22 cellular contexts compared by ENCODE assay signal in genomic region chr2:112708968-112709367, GRCh38. TPM values are rescaled to one million over a fixed set of nuclear protein-coding genes. Genes with fewer than 3 reads are reported as not detected.
A peak's percentile ranks its signal among the peaks of the same experiment; 100 is the strongest.
DNase-seq lines count a peak whose midpoint lies in the region; ATAC-seq and TF ChIP-seq lines count a peak whose summit lies in the region.
"Had no signal": no experiment of that assay in that cellular context is flagged by ENCODE, and none has a peak within 500 bp of the region (broad histone marks: within the 10 kb centered on the region; RNA-seq: fewer than 3 reads in every experiment).

No MANE protein-coding gene starts in this region.

- no peak overlapping the region for H3K4me3 ChIP-seq in BLaER1
- H3K4me3 ChIP-seq in Loucy (ENCODE audit: low read length, poor library complexity, severe bottlenecking): no peak overlapping the region
- H3K4me3 ChIP-seq in hepatocyte: no peak overlapping the region
- H3K4me3 ChIP-seq in GM23248: no peak overlapping the region
- H3K4me3 ChIP-seq: adrenal gland, breast epithelium had no signal

- H3K36me3 ChIP-seq in BLaER1 (no peaks in the 10 kb centered on the region), Loucy (ENCODE audit: insufficient read depth, low read length) (no peaks in the 10 kb centered on the region), hepatocyte (replicated peaks; ENCODE audit: insufficient read depth, low read depth) (no peaks in the 10 kb centered on the region), GM23248 (ENCODE audit: low read depth) (no peaks in the 10 kb centered on the region)
- H3K36me3 ChIP-seq: adrenal gland, breast epithelium had no signal

- POLR2A ChIA-PET in naive thymus-derived CD8-positive, alpha-beta T cell (lab: Charles Lee): no interaction called here

- ATAC-seq in sciatic nerve (no peak), GM18502 (IDR thresholded peaks at IDR 0.05; ENCODE audit: poor library complexity, unreplicated experiment) (no peak)
- ATAC-seq in naive thymus-derived CD8-positive, alpha-beta T cell: no peak

- no peaks in the 10 kb centered on the region for H3K9me2 ChIP-seq in Loucy (replicated peaks; ENCODE audit: low read depth, low read length)
- H3K9me2 ChIP-seq in hepatocyte (replicated peaks; ENCODE audit: insufficient read depth): no peaks in the 10 kb centered on the region
- no peaks in the 10 kb centered on the region for H3K9me2 ChIP-seq in GM23248 (ENCODE audit: insufficient read depth)

- no peaks in the 10 kb centered on the region for H3F3A ChIP-seq in Loucy (ENCODE audit: low read depth)
- no peaks in the 10 kb centered on the region; the same call in 1 of the 2 replicates for H3F3A ChIP-seq in GM23248 (ENCODE audit: insufficient read depth)

- H3K79me2 ChIP-seq in Loucy (ENCODE audit: insufficient read depth, low read length): no peaks in the 10 kb centered on the region
- no peaks in the 10 kb centered on the region for H3K79me2 ChIP-seq in hepatocyte
- H3K79me2 ChIP-seq in GM23248 (ENCODE audit: insufficient read depth): no peaks in the 10 kb centered on the region

- TF ChIP-seq CTCF in Loucy (conservative IDR thresholded peaks at IDR 0.05; ENCODE audit: low read length): no peak
- no peak for TF ChIP-seq CTCF in hepatocyte (IDR thresholded peaks at IDR 0.05; ENCODE audit: poor library complexity)

- no peaks in the 10 kb centered on the region for H3K9me3 ChIP-seq in BLaER1
- H3K9me3 ChIP-seq in Loucy (ENCODE audit: insufficient read depth, low read depth, low read length): no peaks in the 10 kb centered on the region
- H3K9me3 ChIP-seq in hepatocyte (ENCODE audit: low read depth): no peaks in the 10 kb centered on the region
- no peaks in the 10 kb centered on the region for H3K9me3 ChIP-seq in GM23248 (ENCODE audit: low read depth)
- H3K9me3 ChIP-seq: adrenal gland, breast epithelium had no signal

- no peak overlapping the region for H2AFZ ChIP-seq in Loucy (ENCODE audit: low read length)
- H2AFZ ChIP-seq in hepatocyte: no peak overlapping the region
- no peak overlapping the region for H2AFZ ChIP-seq in GM23248

- peak overlapping the region; percentile 49; the same call in 1 of the 2 replicates for H3K9ac ChIP-seq in BLaER1
- H3K9ac ChIP-seq in Loucy (ENCODE audit: low read depth, low read length, poor library complexity, severe bottlenecking): peak overlapping the region; percentile 26
- H3K9ac ChIP-seq in GM23248: no peak overlapping the region

- H4K20me1 ChIP-seq in BLaER1 (no peaks in the 10 kb centered on the region), Loucy (ENCODE audit: insufficient read depth, low read length, poor library complexity, severe bottlenecking) (no peaks in the 10 kb centered on the region), hepatocyte (ENCODE audit: insufficient read depth, poor library complexity, severe bottlenecking) (no peaks in the 10 kb centered on the region), GM23248 (ENCODE audit: insufficient read depth) (no peaks in the 10 kb centered on the region)

- intact Hi-C loops in sciatic nerve (cut with DNase I): no loop called here

- peaks cover 70% of the 10 kb centered on the region for H3K4me1 ChIP-seq in BLaER1
- H3K4me1 ChIP-seq in Loucy (ENCODE audit: insufficient read depth, low read length, poor library complexity, severe bottlenecking): peaks cover 64% of the 10 kb centered on the region
- no peaks in the 10 kb centered on the region for H3K4me1 ChIP-seq in hepatocyte (ENCODE audit: insufficient read depth)
- peaks cover 23% of the 10 kb centered on the region for H3K4me1 ChIP-seq in GM23248 (ENCODE audit: insufficient read depth)
- H3K4me1 ChIP-seq: adrenal gland, breast epithelium had no signal

- H3K4me1 Mint-ChIP-seq in immature natural killer cell: peaks cover 45 to 57% of the 10 kb centered on the region in 2 donors
- peaks cover 6 to 53% (median 16%) of the 10 kb centered on the region in 4 donors for H3K4me1 Mint-ChIP-seq in naive thymus-derived CD8-positive, alpha-beta T cell
- H3K4me1 Mint-ChIP-seq: H9 had no signal

- peaks cover 0 to 4% (median 4%) of the 10 kb centered on the region in 3 donors for H3K27me3 Mint-ChIP-seq in immature natural killer cell (ENCODE audit: low read depth in 3 of 3)
- H3K27me3 Mint-ChIP-seq in naive thymus-derived CD8-positive, alpha-beta T cell: peaks cover 0 to 47% (median 11%) of the 10 kb centered on the region in 5 donors

- peaks cover 0 to 4% (median 0%) of the 10 kb centered on the region in 3 donors for H3K36me3 Mint-ChIP-seq in immature natural killer cell
- H3K36me3 Mint-ChIP-seq in naive thymus-derived CD8-positive, alpha-beta T cell: no peaks in the 10 kb centered on the region
- H3K36me3 Mint-ChIP-seq: CD4-positive, alpha-beta memory T cell had no signal

- H3K4me3 Mint-ChIP-seq in immature natural killer cell: peak overlapping the region; percentile 6 to 64 (median 46)
- H3K4me3 Mint-ChIP-seq in naive thymus-derived CD8-positive, alpha-beta T cell: peak overlapping the region in 1 of 10 donors; percentile 8
- H3K4me3 Mint-ChIP-seq: H9 had no signal

- H3K27me3 ChIP-seq in BLaER1: no peaks in the 10 kb centered on the region
- no peaks in the 10 kb centered on the region for H3K27me3 ChIP-seq in Loucy (ENCODE audit: insufficient read depth, low read length, poor library complexity, severe bottlenecking)
- H3K27me3 ChIP-seq in hepatocyte: no peaks in the 10 kb centered on the region
- no peaks in the 10 kb centered on the region for H3K27me3 ChIP-seq in GM23248 (replicated peaks; ENCODE audit: insufficient read depth)
- H3K27me3 ChIP-seq: adrenal gland, breast epithelium had no signal

- 56% methylated on average over 10 of the region's 10 CpGs for WGBS in hepatocyte (ENCODE audit: low lambda C conversion rate, missing lambda C conversion rate)
- 77 to 81% methylated on average over 10 of the region's 10 CpGs for WGBS in GM23248 (ENCODE audit: low coverage in 1 of 2, low lambda C conversion rate in 2 of 2, missing lambda C conversion rate in 2 of 2), 2 experiments

- H3K27ac Mint-ChIP-seq in immature natural killer cell: peak overlapping the region; percentile 60 to 85 (median 76)
- H3K27ac Mint-ChIP-seq in naive thymus-derived CD8-positive, alpha-beta T cell: peak overlapping the region in 2 of 10 donors; percentile 37 to 42
- H3K27ac Mint-ChIP-seq: H9 had no signal

- in situ Hi-C loops in GM23248 (cut with MboI): no loop called here

- H3K4me2 ChIP-seq in BLaER1 (peak overlapping the region; percentile 73), Loucy (ENCODE audit: low read depth, low read length, poor library complexity, severe bottlenecking) (peak overlapping the region; percentile 8), hepatocyte (no peak overlapping the region), GM23248 (ENCODE audit: unreplicated experiment) (no peak overlapping the region)

- H3K9me3 Mint-ChIP-seq in immature natural killer cell: peaks cover 0 to 2% (median 0%) of the 10 kb centered on the region in 6 donors
- H3K9me3 Mint-ChIP-seq in naive thymus-derived CD8-positive, alpha-beta T cell: no peaks in the 10 kb centered on the region
- H3K9me3 Mint-ChIP-seq: CD4-positive, alpha-beta memory T cell; H9 had no signal

- H3K27ac ChIP-seq in BLaER1 (peak overlapping the region; percentile 36; the same call in 1 of the 2 replicates), hepatocyte (no peak overlapping the region), GM23248 (no peak overlapping the region)
- H3K27ac ChIP-seq: adrenal gland, breast epithelium, RWPE1 had no signal

- DNase-seq in immature natural killer cell: no peak
- peak; percentile 25 for DNase-seq in sciatic nerve (ENCODE audit: low spot score)
- DNase-seq in naive thymus-derived CD8-positive, alpha-beta T cell: no peak
- DNase-seq in hepatocyte (ENCODE audit: low spot score): no peak
- no peak for DNase-seq in GM23248
- DNase-seq: activated CD4-positive, alpha-beta T cell treated with anti-CD3 and anti-CD28 coated beads for 1 hour; activated gamma-delta T cell treated with Interleukin-2 at 50 U/mL for 16 hours; CD4-positive, alpha-beta memory T cell; cortex of kidney; DMS53; H9; Karpas-422; NCI-H1105; NCI-H2107; stimulated activated CD4-positive, alpha-beta T cell treated with anti-CD3 and anti-CD28 coated beads, Interleukin-4, amount 100 ng/mL, for 4 hours had no signal

RNA-seq across cellular contexts. Expression of gene NT5DC4, which starts 11.9 kb away (rescaled TPM):
- polyA plus RNA-seq in immature natural killer cell (under 1 TPM in 1 of 3 donors, not detected in 2; 0.24 TPM), hepatocyte (0.79 and 2.3 TPM in 2 replicates), GM23248 (2016; fragmentation: Nextera tagmentation; extraction: Ambion mirVana) (not detected in 2 replicates)
- total RNA-seq in sciatic nerve (not detected), hepatocyte (1.2 and 2.7 TPM in 2 replicates)
- total RNA-seq in naive thymus-derived CD8-positive, alpha-beta T cell: not detected
- not detected for polyA plus RNA-seq in naive thymus-derived CD8-positive, alpha-beta T cell
- total RNA-seq in GM23248 (2014; rRNA removed; shearing (Covaris generic)): not detected in 2 replicates
- total RNA-seq: breast epithelium; CD4-positive, alpha-beta memory T cell; H9; HT1080 had no signal
- polyA plus RNA-seq: CD4-positive, alpha-beta memory T cell had no signal

RNA-seq across cellular contexts. Expression of gene CKAP2L, which starts 55.4 kb away (rescaled TPM):
- under 1 TPM in 2 of 3 donors, not detected in 1; 0.08 to 0.91 TPM for polyA plus RNA-seq in immature natural killer cell
- total RNA-seq in sciatic nerve: 0.62 TPM
- not detected for total RNA-seq in naive thymus-derived CD8-positive, alpha-beta T cell
- polyA plus RNA-seq in naive thymus-derived CD8-positive, alpha-beta T cell: not detected
- total RNA-seq in hepatocyte: 4.3 and 8.1 TPM in 2 replicates
- 5.0 and 7.2 TPM in 2 replicates for polyA plus RNA-seq in hepatocyte
- 5.2 and 6.6 TPM in 2 replicates for total RNA-seq in GM23248 (2014; rRNA removed; shearing (Covaris generic))
- 9.0 and 10.9 TPM in 2 replicates for polyA plus RNA-seq in GM23248 (2016; fragmentation: Nextera tagmentation; extraction: Ambion mirVana)

Comparison
In these comparisons a context has a peak if more than half of its experiments do, and no peak if none do; other contexts are left out.
1. H3K4me2 ChIP-seq: peak in BLaER1 (single experiment) and Loucy (single experiment); none in hepatocyte (single experiment) and GM23248 (single experiment).